Comparison of ENCODE assay signal across 9 cellular contexts in the genomic region with DNA sequence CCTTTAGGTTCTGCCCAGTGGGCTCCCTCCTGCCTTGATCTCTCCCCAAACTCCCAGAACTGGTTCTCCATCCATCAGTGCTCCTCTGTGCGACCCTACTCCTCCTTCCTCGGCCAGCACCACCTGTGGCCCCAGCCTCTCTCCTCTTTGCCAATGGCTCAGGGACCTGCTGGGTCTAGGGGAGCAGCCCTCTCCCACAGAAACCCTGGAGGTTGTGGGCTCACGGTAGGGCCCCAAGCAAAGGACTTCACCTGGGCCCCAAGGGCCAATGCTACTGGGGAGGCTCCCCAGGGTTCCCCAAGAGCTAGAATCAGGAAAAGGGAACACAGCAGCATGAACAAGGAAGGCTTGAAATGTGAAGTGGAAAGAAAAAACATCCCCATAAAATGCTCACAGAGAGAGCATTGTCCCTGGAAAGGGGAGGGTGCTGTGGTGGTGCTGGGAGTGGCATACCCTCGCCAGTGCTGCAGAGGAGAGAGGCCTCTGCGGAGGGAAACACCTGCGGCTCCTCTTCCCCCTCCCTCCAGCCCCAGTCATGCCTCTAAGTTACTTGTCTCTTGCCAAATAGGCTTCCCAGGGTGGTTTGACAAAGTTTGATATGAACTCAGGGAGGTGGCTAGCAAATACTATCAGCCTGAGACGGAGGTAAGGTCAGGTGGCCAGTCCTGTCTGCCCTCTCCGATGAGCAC. TPM values are rescaled to one million over a fixed set of nuclear protein-coding genes. Genes with fewer than 3 reads are reported as not detected.
DNase-seq lines count a peak whose midpoint lies in the region; ATAC-seq and TF ChIP-seq lines count a peak whose summit lies in the region.
"Had no signal": no experiment of that assay in that cellular context is flagged by ENCODE, and none has a peak within 500 bp of the region (broad histone marks: within the 10 kb centered on the region; RNA-seq: fewer than 3 reads in every experiment).

No MANE protein-coding gene starts in this region.

- H3K36me3 ChIP-seq in tibial nerve (peaks cover 0 to 25% (median 0%) of the 10 kb centered on the region in 3 donors), uterus (no peaks in the 10 kb centered on the region)

- TF ChIP-seq CTCF in tibial nerve (IDR thresholded peaks at IDR 0.05), result no peak
- no peak for TF ChIP-seq CTCF in uterus (IDR thresholded peaks at IDR 0.05)

- no peak for TF ChIP-seq POLR2A in tibial nerve (IDR thresholded peaks at IDR 0.05)
- no peak for TF ChIP-seq POLR2A in uterus (IDR thresholded peaks at IDR 0.05)

- DNase-seq in activated gamma-delta T cell treated with Interleukin-2 at 50 U/mL for 16 hours (peak; percentile 38), activated gamma-delta T cell (lab: John Stamatoyannopoulos, UW) (no peak), left colon (peak; percentile 49 to 81), tibial nerve (ENCODE audit: low spot score in 2 of 2) (no peak), A172 (ENCODE audit: low spot score) (no peak), uterus (no peak)
- peak; percentile 31 for DNase-seq in activated naive CD4-positive, alpha-beta T cell treated with Interleukin-2 at 50 U/mL for 16 hours

- intact Hi-C loops in left colon (cut with DNase I, micrococcal nuclease) (no loop called here), uterus (cut with DNase I; ENCODE audit: low total_unique reads) (no loop called here)

- H3K27me3 ChIP-seq in tibial nerve, result no peaks in the 10 kb centered on the region
- no peaks in the 10 kb centered on the region for H3K27me3 ChIP-seq in uterus

- H3K27ac ChIP-seq in tibial nerve (peak overlapping the region; percentile 22 to 92 (median 90)), uterus (peak overlapping the region in 1 of 2 donors; percentile 91)

- ATAC-seq in left colon, result peak; percentile 51
- no peak for ATAC-seq in HG03175 (IDR thresholded peaks at IDR 0.05; ENCODE audit: unreplicated experiment)

- no peaks in the 10 kb centered on the region for H3K9me3 ChIP-seq in tibial nerve
- H3K9me3 ChIP-seq in uterus, result no peaks in the 10 kb centered on the region

- H3K4me1 ChIP-seq in tibial nerve (peaks cover 0 to 62% (median 34%) of the 10 kb centered on the region in 4 donors), uterus (peaks cover 0 to 28% of the 10 kb centered on the region in 2 donors)

- no peak for TF ChIP-seq EP300 in tibial nerve (IDR thresholded peaks at IDR 0.05)

- H3K4me3 ChIP-seq in tibial nerve, result peak overlapping the region in 1 of 4 donors; percentile 9
- H3K4me3 ChIP-seq in uterus, result no peak overlapping the region

- WGBS in tibial nerve, 2 donors, result 44 to 58% methylated on average over 8 of the region's 8 CpGs

RNA-seq across cellular contexts. Expression of gene TMEM63A, which starts 2.5 kb away (rescaled TPM):
- total RNA-seq in left colon (100 to 1,000 TPM; 108 to 196 TPM), tibial nerve (10 to 100 TPM; 63.2 to 91.5 (median 66.7) TPM), uterus (100 to 1,000 TPM in 1 of 4 donors, 10 to 100 TPM in 3; 11.2 to 125 (median 63.8) TPM)
- 7.8 and 8.2 TPM in 2 replicates for total RNA-seq in A172 (2014; rRNA removed; shearing (Covaris generic))

RNA-seq across cellular contexts. Expression of gene LEFTY1, which starts 9.3 kb away (rescaled TPM):
- 100 to 1,000 TPM; 106 to 385 TPM for total RNA-seq in left colon
- total RNA-seq in tibial nerve, result under 1 TPM in 1 of 4 donors, not detected in 3; 0.20 TPM
- total RNA-seq in A172 (2014; rRNA removed; shearing (Covaris generic)), result not detected in 2 replicates
- 1 to 10 TPM in 2 of 4 donors, not detected in 2; 1.1 to 3.5 TPM for total RNA-seq in uterus
- total RNA-seq: bronchial epithelial cell had no signal

RNA-seq across cellular contexts. Expression of gene PYCR2, which starts 44.4 kb away (rescaled TPM):
- total RNA-seq in left colon, result 10 to 100 TPM; 34.8 to 42.3 TPM
- total RNA-seq in tibial nerve, result 10 to 100 TPM; 54.2 to 80.8 (median 59.0) TPM
- total RNA-seq in A172 (2014; rRNA removed; shearing (Covaris generic)), result 73.2 and 73.8 TPM in 2 replicates
- total RNA-seq in uterus, result 10 to 100 TPM; 19.5 to 66.4 (median 38.8) TPM

Comparison
In these comparisons a context has a peak if more than half of its experiments do, and no peak if none do; other contexts are left out.
1. DNase-seq: peak in activated gamma-delta T cell treated with Interleukin-2 at 50 U/mL for 16 hours (single experiment), activated naive CD4-positive, alpha-beta T cell treated with Interleukin-2 at 50 U/mL for 16 hours (single experiment) and left colon (2 of 2); none in activated gamma-delta T cell (single experiment), tibial nerve (0 of 2), A172 (single experiment) and uterus (0 of 2).
2. RNA of gene LEFTY1, which starts 9.3 kb away (total RNA-seq): 106 to 385 TPM in left colon; 1.1 to 3.5 TPM in uterus, 0.20 TPM in tibial nerve and not detected in A172; every median in the first group is over 10 times any median in the second.